ENCODE assay signal across 24 cellular contexts in genomic region chr22:37180531-37181231, GRCh38. TPM values are rescaled to one million over a fixed set of nuclear protein-coding genes. Genes with fewer than 3 reads are reported as not detected.
DNase-seq lines count a peak whose midpoint lies in the region; ATAC-seq and TF ChIP-seq lines count a peak whose summit lies in the region.
"Had no signal": no experiment of that assay in that cellular context is flagged by ENCODE, and none has a peak within 500 bp of the region (broad histone marks: within the 10 kb centered on the region; RNA-seq: fewer than 3 reads in every experiment).

No MANE protein-coding gene starts in this region.

- intact Hi-C loops in left ventricle myocardium superior (cut with micrococcal nuclease), result no loop called here
- intact Hi-C loops in cardiac septum (cut with DNase I), result no loop called here
- intact Hi-C loops in aorta (cut with DNase I), result no loop called here

- DNase-seq in left ventricle myocardium superior (peak; percentile 13), cardiac septum (ENCODE audit: low spot score) (no peak), neuronal stem cell (ENCODE audit: low spot score) (no peak), aorta (peak; percentile 42 to 70), GOT3 (lab: John Stamatoyannopoulos, UW) (no peak), WERI-Rb-1 (no peak), KG1 (lab: John Stamatoyannopoulos, UW) (no peak)
- no peak for DNase-seq in effector memory CD8-positive, alpha-beta T cell
- DNase-seq: ACHN; central memory CD4-positive, alpha-beta T cell; foreskin keratinocyte; hippocampal formation; islet precursor cell; naive B cell; NCI-H524; RPMI8226 had no signal

- no peak overlapping the region for H3K23ac ChIP-seq in neuronal stem cell (ENCODE audit: low read depth, low read length, poor library complexity)

- H3K9me3 ChIP-seq in neuronal stem cell (replicated peaks in 1 of 2; ENCODE audit: control insufficient read depth in 2 of 2, insufficient read depth in 1 of 2, low read depth in 1 of 2, low read length in 2 of 2) (no peaks in the 10 kb centered on the region), aorta (ENCODE audit: control insufficient read depth, low read length) (no peaks in the 10 kb centered on the region), WERI-Rb-1 (ENCODE audit: severe bottlenecking) (no peaks in the 10 kb centered on the region)
- H3K9me3 ChIP-seq: ascending aorta, vagina had no signal

- H2AK5ac ChIP-seq in neuronal stem cell (ENCODE audit: low read depth, low read length), result peak overlapping the region; percentile 53

- peak overlapping the region; percentile 69 to 76 for H3K27ac Mint-ChIP-seq in effector memory CD8-positive, alpha-beta T cell
- H3K27ac Mint-ChIP-seq: naive B cell had no signal

- H3K4me3 ChIP-seq in neuronal stem cell (ENCODE audit: low read length in 2 of 2) (no peak overlapping the region), aorta (ENCODE audit: low read length in 2 of 2) (no peak overlapping the region), WERI-Rb-1 (ENCODE audit: low read depth, low read length) (no peak overlapping the region)
- H3K4me3 ChIP-seq: ascending aorta, vagina had no signal

- no peak overlapping the region for H3K4me3 Mint-ChIP-seq in effector memory CD8-positive, alpha-beta T cell
- H3K4me3 Mint-ChIP-seq: IgD-negative memory B cell had no signal

- H2BK15ac ChIP-seq in neuronal stem cell (ENCODE audit: low read length), result peak overlapping the region; percentile 57

- ATAC-seq in left ventricle myocardium superior, result no peak
- ATAC-seq in effector memory CD8-positive, alpha-beta T cell (replicated peaks), result no peak
- ATAC-seq in aorta (ENCODE audit: low FRiP score), result no peak
- ATAC-seq: activated naive CD4-positive, alpha-beta T cell treated with anti-CD3 and anti-CD28 coated beads, Interleukin-2, amount 50 U/mL, for 72 hours; foreskin keratinocyte; sciatic nerve had no signal

- WGBS in neuronal stem cell (ENCODE audit: extremely low coverage in 2 of 2, insufficient read length in 2 of 2, insufficient replicate concordance in 1 of 2), 2 donors, result no CpG with 5 or more reads among the region's 15 CpGs
- WGBS in aorta, 2 donors, result 93 to 94% methylated on average over 15 of the region's 15 CpGs

- no peak overlapping the region for H2BK5ac ChIP-seq in neuronal stem cell (ENCODE audit: low read length)

- H3K36me3 ChIP-seq in neuronal stem cell (replicated peaks in 1 of 2; ENCODE audit: control insufficient read depth in 2 of 2, insufficient read depth in 2 of 2, low read length in 2 of 2) (peaks cover 0 to 61% of the 10 kb centered on the region in 2 donors), aorta (ENCODE audit: control insufficient read depth in 1 of 2, insufficient read depth in 2 of 2, low read length in 1 of 2) (no peaks in the 10 kb centered on the region), WERI-Rb-1 (no peaks in the 10 kb centered on the region)
- H3K36me3 ChIP-seq: vagina had no signal

- H3K9ac ChIP-seq in neuronal stem cell (ENCODE audit: low read depth, low read length, poor library complexity), result no peak overlapping the region
- H3K9ac ChIP-seq: parathyroid adenoma had no signal

- peaks cover 12 to 13% of the 10 kb centered on the region in 2 donors for H3K4me1 ChIP-seq in neuronal stem cell (ENCODE audit: control insufficient read depth in 2 of 2, insufficient read depth in 1 of 2, low read depth in 1 of 2, low read length in 2 of 2)
- H3K4me1 ChIP-seq in aorta (ENCODE audit: control insufficient read depth in 1 of 2, insufficient read depth in 2 of 2, low read length in 2 of 2), result no peaks in the 10 kb centered on the region
- H3K4me1 ChIP-seq: foreskin keratinocyte had no signal

- peaks cover 0 to 20% of the 10 kb centered on the region in 2 donors for H3K27me3 Mint-ChIP-seq in effector memory CD8-positive, alpha-beta T cell

- no peaks in the 10 kb centered on the region for H3K9me3 Mint-ChIP-seq in effector memory CD8-positive, alpha-beta T cell
- H3K9me3 Mint-ChIP-seq: activated naive CD4-positive, alpha-beta T cell treated with anti-CD3 and anti-CD28 coated beads, Interleukin-2, amount 50 U/mL, for 72 hours; naive B cell had no signal

- no peak overlapping the region for H2BK12ac ChIP-seq in neuronal stem cell (ENCODE audit: low read length)

- no peak overlapping the region for H3K4ac ChIP-seq in neuronal stem cell (ENCODE audit: low read length)

- H3K4me2 ChIP-seq in neuronal stem cell (ENCODE audit: insufficient read depth, low read length, poor library complexity, severe bottlenecking), result no peak overlapping the region

- peaks cover 40 to 49% of the 10 kb centered on the region in 2 donors for H3K4me1 Mint-ChIP-seq in effector memory CD8-positive, alpha-beta T cell (ENCODE audit: low read depth in 2 of 2)

- H4K8ac ChIP-seq in neuronal stem cell (ENCODE audit: low read depth, low read length), result no peak overlapping the region

- no peak overlapping the region for H4K91ac ChIP-seq in neuronal stem cell (ENCODE audit: low read depth, low read length, poor library complexity)

- H3K27me3 ChIP-seq in neuronal stem cell (ENCODE audit: control insufficient read depth in 3 of 3, insufficient read depth in 3 of 3, low read depth in 1 of 3, low read length in 3 of 3) (no peaks in the 10 kb centered on the region), aorta (ENCODE audit: control insufficient read depth in 1 of 2, insufficient read depth in 2 of 2, low read length in 1 of 2) (no peaks in the 10 kb centered on the region), WERI-Rb-1 (ENCODE audit: insufficient read depth, low read depth, severe bottlenecking) (no peaks in the 10 kb centered on the region)
- H3K27me3 ChIP-seq: ascending aorta, foreskin keratinocyte, vagina had no signal

- H3K18ac ChIP-seq in neuronal stem cell (ENCODE audit: low read length), result no peak overlapping the region

- no peak for TF ChIP-seq CTCF in WERI-Rb-1 (IDR thresholded peaks at IDR 0.05; ENCODE audit: low read depth, low read length)

- no peaks in the 10 kb centered on the region for H3K36me3 Mint-ChIP-seq in effector memory CD8-positive, alpha-beta T cell (ENCODE audit: insufficient read depth)
- H3K36me3 Mint-ChIP-seq: activated naive CD4-positive, alpha-beta T cell treated with anti-CD3 and anti-CD28 coated beads, Interleukin-2, amount 50 U/mL, for 72 hours; naive B cell had no signal

- H3K79me1 ChIP-seq in neuronal stem cell (ENCODE audit: low read depth, low read length), result no peaks in the 10 kb centered on the region

- H2BK120ac ChIP-seq in neuronal stem cell (ENCODE audit: low read depth, low read length), result no peak overlapping the region

- H3K14ac ChIP-seq in neuronal stem cell (ENCODE audit: low read length), result no peak overlapping the region

- H2AFZ ChIP-seq in neuronal stem cell (ENCODE audit: low read length), result no peak overlapping the region
- H2AFZ ChIP-seq: parathyroid adenoma had no signal

- H3K27ac ChIP-seq in neuronal stem cell (replicated peaks; ENCODE audit: low read length) (no peak overlapping the region), aorta (ENCODE audit: low read depth in 1 of 2, low read length in 2 of 2) (no peak overlapping the region), WERI-Rb-1 (no peak overlapping the region)
- H3K27ac ChIP-seq: ascending aorta, C4-2B, foreskin keratinocyte, parathyroid adenoma, vagina had no signal

RNA-seq across cellular contexts. Expression of gene C1QTNF6, which starts 7.4 kb away (rescaled TPM):
- 1.1 TPM for total RNA-seq in left ventricle myocardium superior
- total RNA-seq in cardiac septum, result 2.8 TPM
- 17.0 TPM for polyA plus RNA-seq in neuronal stem cell (2013, experiment 1 of 2)
- 18.2 TPM for polyA plus RNA-seq in neuronal stem cell (2013, experiment 2 of 2)
- total RNA-seq in aorta, result 1 to 10 TPM; 2.4 to 7.0 TPM
- 10 to 100 TPM in 1 of 2 donors, 1 to 10 TPM in 1; 3.1 to 11.9 TPM for polyA plus RNA-seq in aorta

RNA-seq across cellular contexts. Expression of gene IL2RB, which starts 31.0 kb away (rescaled TPM):
- total RNA-seq in left ventricle myocardium superior, result 0.79 TPM
- 0.51 TPM for total RNA-seq in cardiac septum
- polyA plus RNA-seq in neuronal stem cell (2013, experiment 1 of 2), result 0.47 TPM
- polyA plus RNA-seq in neuronal stem cell (2013, experiment 2 of 2), result 0.43 TPM
- 1 to 10 TPM; 2.0 to 4.5 TPM for total RNA-seq in aorta
- 1 to 10 TPM in 1 of 2 donors, under 1 TPM in 1; 0.23 to 1.3 TPM for polyA plus RNA-seq in aorta

RNA-seq across cellular contexts. Expression of gene SSTR3, which starts 31.6 kb away (rescaled TPM):
- total RNA-seq in left ventricle myocardium superior (not detected), cardiac septum (not detected), aorta (not detected)
- 0.22 TPM for polyA plus RNA-seq in neuronal stem cell (2013, experiment 1 of 2)
- polyA plus RNA-seq in neuronal stem cell (2013, experiment 2 of 2), result 0.28 TPM
- polyA plus RNA-seq in aorta, result not detected
- total RNA-seq: ascending aorta, foreskin keratinocyte, M059J, sciatic nerve, vagina had no signal
- polyA plus RNA-seq: foreskin keratinocyte had no signal

Comparison
In these comparisons a context has a peak if more than half of its experiments do, and no peak if none do; other contexts are left out.
1. DNase-seq: peak in left ventricle myocardium superior (single experiment) and aorta (2 of 2); none in cardiac septum (single experiment), effector memory CD8-positive, alpha-beta T cell (0 of 3), neuronal stem cell (single experiment), GOT3 (single experiment), WERI-Rb-1 (single experiment) and KG1 (single experiment).